Comparison of ENCODE assay signal across 8 cellular contexts in genomic region chr6:43768983-43769525, GRCh38. TPM values are rescaled to one million over a fixed set of nuclear protein-coding genes. Genes with fewer than 3 reads are reported as not detected.
DNase-seq lines count a peak whose midpoint lies in the region; ATAC-seq lines count a peak whose summit lies in the region.

No MANE protein-coding gene starts in this region.

- no peak overlapping the region for H3K4me3 ChIP-seq in stomach smooth muscle (ENCODE audit: low read length in 2 of 2)
- H3K4me3 ChIP-seq in effector memory CD4-positive, alpha-beta T cell (ENCODE audit: insufficient read depth, low read depth, low read length, poor library complexity, severe bottlenecking) = no peak overlapping the region

- peaks cover 36% of the 10 kb centered on the region for H3K4me1 ChIP-seq in stomach smooth muscle (ENCODE audit: control insufficient read depth, insufficient read depth, low read length)
- peaks cover 11% of the 10 kb centered on the region for H3K4me1 ChIP-seq in effector memory CD4-positive, alpha-beta T cell (ENCODE audit: control insufficient read depth, insufficient read depth, low read length, poor library complexity, severe bottlenecking)

- ATAC-seq in activated T-helper 17 cell treated with anti-CD3 and anti-CD28 coated beads, Interleukin-2, amount 50 U/mL, for 72 hours (replicated peaks) = no peak

- no peaks in the 10 kb centered on the region for H3K36me3 ChIP-seq in stomach smooth muscle (ENCODE audit: control insufficient read depth in 2 of 2, insufficient read depth in 2 of 2, low read length in 2 of 2)
- H3K36me3 ChIP-seq in effector memory CD4-positive, alpha-beta T cell (ENCODE audit: control insufficient read depth, insufficient read depth, low read length) = no peaks in the 10 kb centered on the region

- peaks cover 37% of the 10 kb centered on the region for H3K36me3 Mint-ChIP-seq in activated T-helper 17 cell treated with anti-CD3 and anti-CD28 coated beads, Interleukin-2, amount 50 U/mL, for 72 hours (ENCODE audit: low read depth)

- H3K27ac Mint-ChIP-seq in activated T-helper 17 cell treated with anti-CD3 and anti-CD28 coated beads, Interleukin-2, amount 50 U/mL, for 72 hours = peak overlapping the region; percentile 86

- no peak overlapping the region for H3K9ac ChIP-seq in stomach smooth muscle (ENCODE audit: low read length in 2 of 2)

- H3K4me3 Mint-ChIP-seq in activated T-helper 17 cell treated with anti-CD3 and anti-CD28 coated beads, Interleukin-2, amount 50 U/mL, for 72 hours = peak overlapping the region; percentile 79

- no peaks in the 10 kb centered on the region for H3K9me3 Mint-ChIP-seq in activated T-helper 17 cell treated with anti-CD3 and anti-CD28 coated beads, Interleukin-2, amount 50 U/mL, for 72 hours

- DNase-seq in NCI-H1092 treated with DMSO at 0.1 percent for 48 hours (lab: John Stamatoyannopoulos, UW) (peak; percentile 57), NCI-H1092 (lab: John Stamatoyannopoulos, UW) (no peak), iris pigment epithelial cell (ENCODE audit: low read depth) (peak; percentile 48), DMS114 treated with DMSO at 0.1 percent for 48 hours (lab: John Stamatoyannopoulos, UW; ENCODE audit: unreplicated experiment) (no peak), NOMO-1 treated with DMSO at 0.1 percent for 48 hours (lab: John Stamatoyannopoulos, UW; ENCODE audit: unreplicated experiment) (no peak)
- no peak for DNase-seq in effector memory CD4-positive, alpha-beta T cell

- H3K27me3 Mint-ChIP-seq in activated T-helper 17 cell treated with anti-CD3 and anti-CD28 coated beads, Interleukin-2, amount 50 U/mL, for 72 hours = peaks cover 4% of the 10 kb centered on the region

- no peaks in the 10 kb centered on the region for H3K9me3 ChIP-seq in stomach smooth muscle (ENCODE audit: control insufficient read depth in 2 of 2, low read length in 2 of 2)
- H3K9me3 ChIP-seq in effector memory CD4-positive, alpha-beta T cell (ENCODE audit: control insufficient read depth, low read length) = no peaks in the 10 kb centered on the region

- peaks cover 11% of the 10 kb centered on the region for H3K4me1 Mint-ChIP-seq in activated T-helper 17 cell treated with anti-CD3 and anti-CD28 coated beads, Interleukin-2, amount 50 U/mL, for 72 hours

- no peaks in the 10 kb centered on the region for H3K27me3 ChIP-seq in stomach smooth muscle (ENCODE audit: control insufficient read depth in 1 of 2, insufficient read depth in 2 of 2, low read length in 2 of 2)
- H3K27me3 ChIP-seq in effector memory CD4-positive, alpha-beta T cell (replicated peaks; ENCODE audit: control insufficient read depth, insufficient read depth, low read length, poor library complexity, severe bottlenecking) = peaks cover 18% of the 10 kb centered on the region

- H3K27ac ChIP-seq in stomach smooth muscle (ENCODE audit: low read length) = peak overlapping the region; percentile 93
- H3K27ac ChIP-seq in effector memory CD4-positive, alpha-beta T cell (ENCODE audit: insufficient read depth, low read length, poor library complexity, severe bottlenecking) = no peak overlapping the region

RNA-seq across cellular contexts. Expression of gene VEGFA, which starts 1.0 kb away (rescaled TPM):
- total RNA-seq in activated T-helper 17 cell treated with anti-CD3 and anti-CD28 coated beads, Interleukin-2, amount 50 U/mL, for 72 hours = 100 to 1,000 TPM in 1 of 2 donors, 10 to 100 TPM in 1; 48.7 to 142 TPM

Comparison
In these comparisons a context has a peak if more than half of its experiments do, and no peak if none do; other contexts are left out.
1. DNase-seq: peak in NCI-H1092 treated with DMSO at 0.1 percent for 48 hours (single experiment) and iris pigment epithelial cell (single experiment); none in NCI-H1092 (single experiment), DMS114 treated with DMSO at 0.1 percent for 48 hours (single experiment), NOMO-1 treated with DMSO at 0.1 percent for 48 hours (single experiment) and effector memory CD4-positive, alpha-beta T cell (0 of 3).